In genomic region chr11:62603072-62603408, GRCh38 we compare ENCODE assay signal across 9 cellular contexts. TPM values are rescaled to one million over a fixed set of nuclear protein-coding genes. Genes with fewer than 3 reads are reported as not detected.
DNase-seq lines count a peak whose midpoint lies in the region; ATAC-seq and TF ChIP-seq lines count a peak whose summit lies in the region.
"Had no signal": no experiment of that assay in that cellular context is flagged by ENCODE, and none has a peak within 500 bp of the region (broad histone marks: within the 10 kb centered on the region; RNA-seq: fewer than 3 reads in every experiment).

No MANE protein-coding gene starts in this region.

- H3K4me1 ChIP-seq in mammary epithelial cell (ENCODE audit: insufficient read depth, low read length) (peaks cover 27% of the 10 kb centered on the region), mucosa of rectum (ENCODE audit: control insufficient read depth in 2 of 2, insufficient read depth in 2 of 2, low read length in 2 of 2) (peaks cover 25 to 27% of the 10 kb centered on the region in 2 donors), upper lobe of left lung (peaks cover 32 to 43% (median 37%) of the 10 kb centered on the region in 4 donors)

- no peaks in the 10 kb centered on the region for H4K20me1 ChIP-seq in mammary epithelial cell (ENCODE audit: insufficient read depth, low read length)

- no peak for TF ChIP-seq POLR2A in upper lobe of left lung (IDR thresholded peaks at IDR 0.05)

- H3K36me3 ChIP-seq in mammary epithelial cell (ENCODE audit: insufficient read depth, low read length) (peaks cover 9% of the 10 kb centered on the region), mucosa of rectum (ENCODE audit: control insufficient read depth in 2 of 2, insufficient read depth in 2 of 2, low read length in 2 of 2) (peaks cover 13 to 18% of the 10 kb centered on the region in 2 donors), upper lobe of left lung (peaks cover 12 to 53% (median 31%) of the 10 kb centered on the region in 4 donors)

- H3K27me3 ChIP-seq in mammary epithelial cell (ENCODE audit: insufficient read depth, low read length) (no peaks in the 10 kb centered on the region), mucosa of rectum (ENCODE audit: control insufficient read depth in 2 of 2, insufficient read depth in 2 of 2, low read length in 2 of 2) (no peaks in the 10 kb centered on the region), upper lobe of left lung (no peaks in the 10 kb centered on the region)

- H3K79me2 ChIP-seq in mammary epithelial cell (ENCODE audit: insufficient read depth, low read length) = peaks cover 35% of the 10 kb centered on the region

- dilution Hi-C loops in mammary epithelial cell (cut with HindIII; ENCODE audit: low sequenced_read_pairs) = no loop called here

- TF ChIP-seq EP300 in upper lobe of left lung (IDR thresholded peaks at IDR 0.05) = no peak

- TF ChIP-seq CTCF in MCF 10A (IDR thresholded peaks at IDR 0.05; ENCODE audit: unreplicated experiment) = no peak
- TF ChIP-seq CTCF in mammary epithelial cell (conservative IDR thresholded peaks at IDR 0.05 in 1 of 2, IDR thresholded peaks at IDR 0.05 in 1 of 2; ENCODE audit: extremely low read depth in 1 of 2, insufficient read depth in 1 of 2, low read depth in 1 of 2, low read length in 2 of 2) = no peak
- TF ChIP-seq CTCF in chondrocyte (IDR thresholded peaks at IDR 0.05) = no peak
- no peak for TF ChIP-seq CTCF in upper lobe of left lung (IDR thresholded peaks at IDR 0.05)
- TF ChIP-seq CTCF in omental fat pad (IDR thresholded peaks at IDR 0.05) = no peak

- H3K4me2 ChIP-seq in mammary epithelial cell (ENCODE audit: insufficient read depth, low read depth, low read length) = no peak overlapping the region

- no peak overlapping the region for H3K4me3 ChIP-seq in mammary epithelial cell (replicated peaks in 1 of 3; ENCODE audit: insufficient read depth in 1 of 3, low read depth in 2 of 3, low read length in 3 of 3)
- H3K4me3 ChIP-seq in mucosa of rectum (ENCODE audit: low read length in 2 of 2) = peak overlapping the region; percentile 90 to 94
- H3K4me3 ChIP-seq in upper lobe of left lung = peak overlapping the region in 3 of 4 donors; percentile 76 to 91 (median 85)

- H2AFZ ChIP-seq in mammary epithelial cell (ENCODE audit: low read depth, low read length) = no peak overlapping the region

- intact Hi-C loops in MCF 10A (cut with micrococcal nuclease) (no loop called here), mammary epithelial cell (cut with micrococcal nuclease) (loop anchor here (5.0 kb wide), 2 partner anchors 181 to 239 kb away; no protein-coding TSS in a partner anchor)

- H3K9me3 Mint-ChIP-seq in MCF 10A (ENCODE audit: unreplicated experiment) (no peaks in the 10 kb centered on the region), chondrocyte (ENCODE audit: low read depth) (no peaks in the 10 kb centered on the region)

- H3K36me3 Mint-ChIP-seq in MCF 10A (ENCODE audit: insufficient read depth, unreplicated experiment) (peaks cover 70% of the 10 kb centered on the region), chondrocyte (ENCODE audit: low read depth) (peaks cover 14% of the 10 kb centered on the region)

- H3K4me3 Mint-ChIP-seq in MCF 10A (ENCODE audit: unreplicated experiment) (peak overlapping the region; percentile 28), chondrocyte (ENCODE audit: unreplicated experiment) (no peak overlapping the region)

- H3K27ac Mint-ChIP-seq in MCF 10A (ENCODE audit: low read depth, unreplicated experiment) = no peak overlapping the region
- H3K27ac Mint-ChIP-seq in chondrocyte (ENCODE audit: unreplicated experiment) = peak overlapping the region; percentile 1

- no peak for DNase-seq in MCF 10A (ENCODE audit: unreplicated experiment)
- no peak for DNase-seq in mammary epithelial cell
- no peak for DNase-seq in chondrocyte (ENCODE audit: low spot score)
- no peak for DNase-seq in upper lobe of left lung
- no peak for DNase-seq in omental fat pad (ENCODE audit: low spot score)
- DNase-seq: KG1 had no signal

- no peak overlapping the region for H3K27ac ChIP-seq in mammary epithelial cell (ENCODE audit: insufficient read depth, low read depth, low read length)
- H3K27ac ChIP-seq in mucosa of rectum (ENCODE audit: low read depth in 2 of 2, low read length in 2 of 2) = peak overlapping the region; percentile 83 to 96
- peak overlapping the region; percentile 91 to 100 (median 97) for H3K27ac ChIP-seq in upper lobe of left lung

- no peaks in the 10 kb centered on the region for H3K27me3 Mint-ChIP-seq in MCF 10A (ENCODE audit: insufficient read depth, unreplicated experiment)
- H3K27me3 Mint-ChIP-seq in chondrocyte (ENCODE audit: low read depth) = no peaks in the 10 kb centered on the region

- POLR2A ChIA-PET in MCF 10A (lab: Yijun Ruan, JAX) = interaction anchor here (0.6 to 5.2 kb wide), 2 partner anchors 12 to 37 kb away, joined by 4 to 152 read pairs; partner anchors contain the start of gene TUT1

- no peak for ATAC-seq in upper lobe of left lung (ENCODE audit: low FRiP score in 2 of 2)
- no peak for ATAC-seq in HG02588 (IDR thresholded peaks at IDR 0.05; ENCODE audit: unreplicated experiment)
- ATAC-seq in omental fat pad (ENCODE audit: low FRiP score) = no peak
- no peak for ATAC-seq in GM21528 (IDR thresholded peaks at IDR 0.05; ENCODE audit: low FRiP score, unreplicated experiment)

- no peaks in the 10 kb centered on the region for H3K9me3 ChIP-seq in mammary epithelial cell (replicated peaks; ENCODE audit: insufficient read depth, low read length)
- H3K9me3 ChIP-seq in mucosa of rectum (ENCODE audit: control insufficient read depth in 2 of 2, low read length in 2 of 2) = no peaks in the 10 kb centered on the region
- H3K9me3 ChIP-seq in upper lobe of left lung = no peaks in the 10 kb centered on the region

- in situ Hi-C loops in mammary epithelial cell (cut with MboI; ENCODE audit: low sequenced_read_pairs in 2 of 2) = no loop called here

- H3K9ac ChIP-seq in mammary epithelial cell (ENCODE audit: insufficient read depth, low read length) (no peak overlapping the region), mucosa of rectum (ENCODE audit: low read depth in 1 of 2, low read length in 2 of 2) (peak overlapping the region in 1 of 2 donors; percentile 70)

- CTCF ChIA-PET in MCF 10A (lab: Yijun Ruan, JAX) (interaction anchor here (0.6 to 2.1 kb wide), 5 partner anchors 10 to 1748 kb away, joined by 3 to 7 read pairs (median 3); partner anchors contain the start of genes LBHD1 and ROM1), mammary epithelial cell (lab: Charles Lee; ENCODE audit: low non-redundant PET) (no interaction called here)

- WGBS in mammary epithelial cell (ENCODE audit: low coverage, missing lambda C conversion rate) = 61% methylated on average over 11 of the region's 13 CpGs
- 83% methylated on average over 4 to 13 of the region's 13 CpGs for whole genome bisulfite sequencing in upper lobe of left lung, 2 donors

- no TSS peak for BruUV-seq in MCF 10A (replicated peaks; lab: Mats Ljungman, UMichigan)
- BruUV-seq in mammary epithelial cell (replicated peaks; lab: Mats Ljungman, UMichigan) = no TSS peak

- H3K4me1 Mint-ChIP-seq in MCF 10A (ENCODE audit: insufficient read depth, unreplicated experiment) = peaks cover 37% of the 10 kb centered on the region
- peaks cover 40% of the 10 kb centered on the region for H3K4me1 Mint-ChIP-seq in chondrocyte (ENCODE audit: low read depth)

RNA-seq across cellular contexts. Expression of gene MTA2, which starts 1.4 kb away (rescaled TPM):
- total RNA-seq in MCF 10A (2022) = 139 and 176 TPM in 2 replicates
- 100 to 1,000 TPM; 157 to 169 TPM for total RNA-seq in mammary epithelial cell
- 39.3 TPM for polyA plus RNA-seq in mammary epithelial cell
- polyA minus RNA-seq in mammary epithelial cell = 227 TPM
- 81.7 to 89.3 TPM (median 83.0 TPM) in 3 replicates for total RNA-seq in chondrocyte
- total RNA-seq in upper lobe of left lung = 10 to 100 TPM; 57.6 to 88.0 (median 69.8) TPM
- total RNA-seq in omental fat pad = 100 to 1,000 TPM in 2 of 4 donors, 10 to 100 TPM in 2; 77.1 to 172 (median 89.6) TPM

RNA-seq across cellular contexts. Expression of gene EML3, which starts 9.5 kb away (rescaled TPM):
- total RNA-seq in MCF 10A (2022) (33.9 and 43.7 TPM in 2 replicates), mammary epithelial cell (10 to 100 TPM; 21.0 to 46.6 TPM), chondrocyte (55.2 to 76.6 TPM (median 58.9 TPM) in 3 replicates), upper lobe of left lung (100 to 1,000 TPM in 1 of 6 donors, 10 to 100 TPM in 5; 31.0 to 148 (median 71.0) TPM), omental fat pad (10 to 100 TPM; 40.7 to 68.6 (median 52.0) TPM)
- polyA plus RNA-seq in mammary epithelial cell = 20.7 TPM
- polyA minus RNA-seq in mammary epithelial cell = 25.2 TPM

RNA-seq across cellular contexts. Expression of gene ROM1, which starts 10.0 kb away (rescaled TPM):
- total RNA-seq in MCF 10A (2022) (2.5 and 2.9 TPM in 2 replicates), mammary epithelial cell (1 to 10 TPM; 2.3 TPM), chondrocyte (2.4 to 5.8 TPM (median 3.5 TPM) in 3 replicates), upper lobe of left lung (1 to 10 TPM; 3.1 to 9.2 (median 5.2) TPM), omental fat pad (10 to 100 TPM in 3 of 4 donors, 1 to 10 TPM in 1; 7.9 to 12.7 (median 11.4) TPM)
- 2.1 TPM for polyA plus RNA-seq in mammary epithelial cell
- polyA minus RNA-seq in mammary epithelial cell = not detected

RNA-seq across cellular contexts. Expression of gene TUT1, which starts 11.7 kb away (rescaled TPM):
- 26.0 and 28.3 TPM in 2 replicates for total RNA-seq in MCF 10A (2022)
- total RNA-seq in mammary epithelial cell = 10 to 100 TPM in 1 of 2 donors, 1 to 10 TPM in 1; 7.8 to 18.5 TPM
- polyA plus RNA-seq in mammary epithelial cell = 12.2 TPM
- 11.7 TPM for polyA minus RNA-seq in mammary epithelial cell
- 9.6 to 15.2 TPM (median 11.8 TPM) in 3 replicates for total RNA-seq in chondrocyte
- 10 to 100 TPM in 3 of 6 donors, 1 to 10 TPM in 3; 5.3 to 25.4 (median 11.7) TPM for total RNA-seq in upper lobe of left lung
- total RNA-seq in omental fat pad = 10 to 100 TPM in 3 of 4 donors, 1 to 10 TPM in 1; 7.9 to 11.0 (median 10.5) TPM

RNA-seq across cellular contexts. Expression of gene B3GAT3, which starts 18.7 kb away (rescaled TPM):
- total RNA-seq in MCF 10A (2022) (40.1 and 42.4 TPM in 2 replicates), mammary epithelial cell (10 to 100 TPM; 37.8 to 42.0 TPM), chondrocyte (35.3 to 40.1 TPM (median 37.7 TPM) in 3 replicates), upper lobe of left lung (10 to 100 TPM; 21.3 to 43.9 (median 37.9) TPM), omental fat pad (10 to 100 TPM; 18.8 to 40.7 (median 23.2) TPM)
- 29.4 TPM for polyA plus RNA-seq in mammary epithelial cell
- 14.2 TPM for polyA minus RNA-seq in mammary epithelial cell

Comparison
In these comparisons a context has a peak if more than half of its experiments do, and no peak if none do; other contexts are left out.
1. H3K4me3 ChIP-seq: peak in mucosa of rectum (2 of 2) and upper lobe of left lung (3 of 4); none in mammary epithelial cell (0 of 3).